ENCODE assay signal across 8 cellular contexts in the genomic region with DNA sequence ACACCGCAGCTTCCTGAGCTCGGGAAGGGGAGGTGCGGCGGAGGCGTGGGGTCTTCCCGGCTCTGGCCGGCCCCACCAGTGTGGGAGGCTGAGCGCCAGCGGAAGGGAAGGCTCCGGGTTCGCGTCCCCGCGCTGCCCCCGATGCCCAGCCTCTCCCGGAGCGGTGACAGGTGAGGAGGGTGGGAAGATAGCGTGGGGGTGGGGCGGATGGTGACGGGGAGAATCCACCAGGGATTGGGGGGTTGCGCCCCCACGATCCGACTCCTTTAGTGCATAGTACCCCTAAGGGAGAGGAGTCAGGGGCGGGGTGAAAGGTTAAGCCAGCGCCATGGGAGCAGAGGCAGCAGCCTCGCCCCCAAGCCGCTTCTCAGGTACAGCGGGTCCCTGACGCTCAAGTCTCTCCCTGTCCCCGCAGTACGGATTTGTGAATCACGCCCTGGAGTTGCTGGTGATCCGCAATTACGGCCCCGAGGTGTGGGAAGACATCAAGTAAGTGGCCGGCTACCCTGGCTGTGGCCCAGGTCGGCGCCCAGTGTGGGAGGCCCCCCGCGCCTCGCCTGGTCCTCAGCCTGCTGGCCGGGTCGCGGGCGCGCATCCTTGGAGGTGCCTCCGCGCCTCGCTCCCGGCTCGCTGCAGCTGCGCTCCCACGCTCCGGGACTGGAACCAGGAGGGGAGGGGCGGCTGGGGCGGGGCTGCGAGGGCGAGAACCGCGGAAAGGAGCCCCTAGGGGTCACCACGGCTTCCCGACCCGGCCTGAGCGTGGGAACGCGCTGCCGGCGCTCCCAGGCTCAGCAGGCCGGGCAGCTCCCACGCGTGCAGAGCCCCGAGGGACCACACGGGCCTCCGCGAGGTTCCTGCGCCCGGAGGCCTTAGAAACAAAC. TPM values are rescaled to one million over a fixed set of nuclear protein-coding genes. Genes with fewer than 3 reads are reported as not detected.
DNase-seq lines count a peak whose midpoint lies in the region; ATAC-seq, FAIRE-seq and TF ChIP-seq lines count a peak whose summit lies in the region.

No MANE protein-coding gene starts in this region.

- TF ChIP-seq EP300 in GM12878 (IDR thresholded peaks at IDR 0.05; ENCODE audit: borderline replicate concordance in 1 of 2, control insufficient read depth in 1 of 2, low read depth in 2 of 2, low read length in 2 of 2) = no peak

- ATAC-seq in GM21717 (IDR thresholded peaks at IDR 0.05; ENCODE audit: unreplicated experiment) (peak; percentile 13), GM12878 (peak; percentile 43), HG02571 (IDR thresholded peaks at IDR 0.05; ENCODE audit: unreplicated experiment) (no peak)

- H3K4me3 ChIP-seq in GM12878 = no peak overlapping the region
- H3K4me3 ChIP-seq in iPS-20b (ENCODE audit: low read length) = peak overlapping the region; percentile 72
- peak overlapping the region; percentile 57 for H3K4me3 ChIP-seq in skeletal muscle cell (ENCODE audit: low read depth, low read length)

- H3K9me3 ChIP-seq in GM12878 (replicated peaks; ENCODE audit: control insufficient read depth, insufficient read depth, low read length) (no peaks in the 10 kb centered on the region; the same call in 2 of the 3 replicates), iPS-20b (ENCODE audit: insufficient read depth, low read depth, low read length) (no peaks in the 10 kb centered on the region)

- intact Hi-C loops in GM12878 (cut with micrococcal nuclease; ENCODE audit: unreplicated experiment) = loop anchor here (5.0 kb wide), 2 partner anchors 57 to 92 kb away; a partner anchor contains a TSS

- no peak overlapping the region for H3K27ac ChIP-seq in GM12878 (ENCODE audit: control insufficient read depth, insufficient read depth)
- no peak overlapping the region for H3K27ac ChIP-seq in iPS-20b (ENCODE audit: low read length)

- no peaks in the 10 kb centered on the region for H4K20me1 ChIP-seq in GM12878 (ENCODE audit: control insufficient read depth, insufficient read depth)

- CTCF ChIA-PET in GM12878 (lab: Yijun Ruan, JAX) = interaction anchor here (0.7 to 3.6 kb wide), 16 partner anchors 10 to 231 kb away, joined by 3 to 14 read pairs (median 6); a partner anchor contains a TSS

- no peak for TF ChIP-seq POLR2A in GM12878 (IDR thresholded peaks at IDR 0.05; ENCODE audit: low read depth, low read length)

- SMC1A ChIA-PET in GM12878 (lab: Charles Lee; ENCODE audit: uncharacterized antibody, unreplicated experiment) = interaction anchor here (0.6 to 4.2 kb wide), 25 partner anchors 10 to 317 kb away, joined by 3 to 22 read pairs (median 5); a partner anchor contains a TSS

- no peak for FAIRE-seq in GM12878 (lab: Jason Lieb, UNC)

- H3K9ac ChIP-seq in GM12878 (ENCODE audit: control insufficient read depth, insufficient read depth, low read length) (no peak overlapping the region), iPS-20b (ENCODE audit: low read depth, low read length) (no peak overlapping the region; the same call in 1 of the 2 replicates)

- POLR2A ChIA-PET in GM12878 (lab: Charles Lee) = interaction anchor here (0.8 to 3.1 kb wide), 19 partner anchors 7 to 231 kb away, joined by 3 to 18 read pairs (median 5); a partner anchor contains a TSS

- TF ChIP-seq RAD21 in GM12878 (IDR thresholded peaks at IDR 0.05; ENCODE audit: insufficient read depth, low read depth, low read length) = no peak

- in situ Hi-C loops in G401 (cut with HindIII; ENCODE audit: low sequenced_read_pairs) = no loop called here
- in situ Hi-C loops in GM12878 (cut with MboI) = no loop called here

- RAD21 ChIA-PET in GM12878 (lab: Charles Lee; ENCODE audit: unreplicated experiment) = interaction anchor here (0.8 to 3.8 kb wide), 21 partner anchors 9 to 316 kb away, joined by 3 to 55 read pairs (median 6); a partner anchor contains a TSS

- H3K27me3 ChIP-seq in GM12878 (replicated peaks in 1 of 2; ENCODE audit: control insufficient read depth in 2 of 2, insufficient read depth in 2 of 2, low read length in 1 of 2) (peaks cover 0 to 7% of the 10 kb centered on the region in 2 experiments; a peak in 2 of 4 replicates), iPS-20b (ENCODE audit: insufficient read depth, low read length) (peaks cover 32% of the 10 kb centered on the region)

- WGBS in GM12878 (ENCODE audit: insufficient coverage, insufficient replicate concordance, low lambda C conversion rate, missing lambda C conversion rate) = 13% methylated on average over 56 of the region's 77 CpGs

- H3K4me1 ChIP-seq in GM12878 (ENCODE audit: control insufficient read depth, insufficient read depth, low read length) (no peaks in the 10 kb centered on the region), iPS-20b (ENCODE audit: insufficient read depth, low read length) (peaks cover 2% of the 10 kb centered on the region; the same call in 1 of the 2 replicates)

- BruUV-seq in GM12878 (replicated peaks; lab: Mats Ljungman, UMichigan) = no TSS peak

- DNase-seq in G401 (ENCODE audit: low spot score) (peak; percentile 43), NCI-H1105 (lab: John Stamatoyannopoulos, UW) (peak; percentile 7), GM12878 (ENCODE audit: low read depth, low spot score) (no peak), skeletal muscle cell (ENCODE audit: low read depth) (no peak), DMS79 treated with DMSO at 0.1 percent for 48 hours (lab: John Stamatoyannopoulos, UW) (no peak)

- H3K4me2 ChIP-seq in GM12878 (ENCODE audit: control insufficient read depth, insufficient read depth) = peak overlapping the region; percentile 30; the same call in 1 of the 2 replicates

- 0 out of 6 replicates have a peak, but pooled peaks of 1 of the 3 experiments have one; percentile 1 for TF ChIP-seq CTCF in GM12878 (IDR thresholded peaks at IDR 0.05 in 2 of 3, conservative IDR thresholded peaks at IDR 0.05 in 1 of 3; ENCODE audit: control insufficient read depth in 2 of 3, extremely low read depth in 1 of 3, insufficient read depth in 1 of 3, low read depth in 3 of 3, low read length in 3 of 3)

- H3K36me3 ChIP-seq in GM12878 (ENCODE audit: control insufficient read depth in 2 of 2, insufficient read depth in 2 of 2, low read length in 1 of 2) (no peaks in the 10 kb centered on the region), iPS-20b (ENCODE audit: insufficient read depth, low read depth, low read length) (no peaks in the 10 kb centered on the region)

- no peaks in the 10 kb centered on the region for H3K79me2 ChIP-seq in GM12878 (ENCODE audit: control insufficient read depth, insufficient read depth, low read length)

- no peak overlapping the region for H2AFZ ChIP-seq in GM12878 (ENCODE audit: control insufficient read depth, low read depth, low read length)

TF ChIP-seq in GM12878, 131 proteins besides CTCF, POLR2A, EP300 and RAD21 (continues in another document):
- TF ChIP-seq, protein P1, sequence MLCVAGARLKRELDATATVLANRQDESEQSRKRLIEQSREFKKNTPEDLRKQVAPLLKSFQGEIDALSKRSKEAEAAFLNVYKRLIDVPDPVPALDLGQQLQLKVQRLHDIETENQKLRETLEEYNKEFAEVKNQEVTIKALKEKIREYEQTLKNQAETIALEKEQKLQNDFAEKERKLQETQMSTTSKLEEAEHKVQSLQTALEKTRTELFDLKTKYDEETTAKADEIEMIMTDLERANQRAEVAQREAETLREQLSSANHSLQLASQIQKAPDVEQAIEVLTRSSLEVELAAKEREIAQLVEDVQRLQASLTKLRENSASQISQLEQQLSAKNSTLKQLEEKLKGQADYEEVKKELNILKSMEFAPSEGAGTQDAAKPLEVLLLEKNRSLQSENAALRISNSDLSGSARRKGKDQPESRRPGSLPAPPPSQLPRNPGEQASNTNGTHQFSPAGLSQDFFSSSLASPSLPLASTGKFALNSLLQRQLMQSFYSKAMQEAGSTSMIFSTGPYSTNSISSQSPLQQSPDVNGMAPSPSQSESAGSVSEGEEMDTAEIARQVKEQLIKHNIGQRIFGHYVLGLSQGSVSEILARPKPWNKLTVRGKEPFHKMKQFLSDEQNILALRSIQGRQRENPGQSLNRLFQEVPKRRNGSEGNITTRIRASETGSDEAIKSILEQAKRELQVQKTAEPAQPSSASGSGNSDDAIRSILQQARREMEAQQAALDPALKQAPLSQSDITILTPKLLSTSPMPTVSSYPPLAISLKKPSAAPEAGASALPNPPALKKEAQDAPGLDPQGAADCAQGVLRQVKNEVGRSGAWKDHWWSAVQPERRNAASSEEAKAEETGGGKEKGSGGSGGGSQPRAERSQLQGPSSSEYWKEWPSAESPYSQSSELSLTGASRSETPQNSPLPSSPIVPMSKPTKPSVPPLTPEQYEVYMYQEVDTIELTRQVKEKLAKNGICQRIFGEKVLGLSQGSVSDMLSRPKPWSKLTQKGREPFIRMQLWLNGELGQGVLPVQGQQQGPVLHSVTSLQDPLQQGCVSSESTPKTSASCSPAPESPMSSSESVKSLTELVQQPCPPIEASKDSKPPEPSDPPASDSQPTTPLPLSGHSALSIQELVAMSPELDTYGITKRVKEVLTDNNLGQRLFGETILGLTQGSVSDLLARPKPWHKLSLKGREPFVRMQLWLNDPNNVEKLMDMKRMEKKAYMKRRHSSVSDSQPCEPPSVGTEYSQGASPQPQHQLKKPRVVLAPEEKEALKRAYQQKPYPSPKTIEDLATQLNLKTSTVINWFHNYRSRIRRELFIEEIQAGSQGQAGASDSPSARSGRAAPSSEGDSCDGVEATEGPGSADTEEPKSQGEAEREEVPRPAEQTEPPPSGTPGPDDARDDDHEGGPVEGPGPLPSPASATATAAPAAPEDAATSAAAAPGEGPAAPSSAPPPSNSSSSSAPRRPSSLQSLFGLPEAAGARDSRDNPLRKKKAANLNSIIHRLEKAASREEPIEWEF (IDR thresholded peaks at IDR 0.05; ENCODE audit: insufficient replicate concordance, low read depth, low read length) = peak; percentile 95

RNA-seq across cellular contexts. Expression of a gene that starts 0.8 kb away (rescaled TPM):
- 34.4 and 37.3 TPM in 2 replicates for total RNA-seq in G401 (2014; rRNA removed; shearing (Covaris generic))
- 72.4 and 76.1 TPM in 2 replicates for total RNA-seq in GM12878 (2013; cell fraction: nucleolus; rRNA removed)
- total RNA-seq in GM12878 (2014; rRNA removed) (0.98 and 1.2 TPM in 2 replicates), GM12878 (2014; rRNA removed; fragmentation: Illumina TruSeq; extraction: Trizol) (1.5 and 1.7 TPM in 2 replicates), GM12878 (2021) (0.90 and 0.98 TPM in 2 replicates)
- polyA plus RNA-seq in GM12878 (2011; ENCODE audit: low read depth) = 0.92 TPM
- polyA plus RNA-seq in GM12878 (2011; rRNA removed) (38.5 and 43.9 TPM in 2 replicates), GM12878 (2014; fragmentation: Illumina TruSeq; extraction: Trizol) (2.1 and 3.6 TPM in 2 replicates), GM12878 (2014; fragmentation: Nextera tagmentation; extraction: Ambion mirVana) (1 to 10 TPM in 1 of 2 experiments, under 1 TPM in 1; 0.60 to 1.1 TPM), GM12878 (2014; rRNA removed) (0.77 and 1.0 TPM in 2 replicates), GM12878 (2016; fragmentation: Nextera tagmentation; extraction: Ambion mirVana) (1 to 10 TPM; 2.1 to 3.0 TPM)
- polyA plus RNA-seq in GM12878 (2011; cell fraction: cytosol; rRNA removed) = 20.0 and 24.0 TPM in 2 replicates
- 24.7 and 33.3 TPM in 2 replicates for polyA plus RNA-seq in GM12878 (2011; cell fraction: nucleus; rRNA removed)
- polyA plus RNA-seq in GM12878 (2012) = 1.2 and 1.9 TPM in 2 replicates
- polyA minus RNA-seq in GM12878 (2011; rRNA and poly(A)+ RNA removed) = 31.7 and 50.3 TPM in 2 replicates
- 12.6 and 14.8 TPM in 2 replicates for polyA minus RNA-seq in GM12878 (2011; cell fraction: cytosol; rRNA and poly(A)+ RNA removed)
- polyA minus RNA-seq in GM12878 (2011; cell fraction: nucleus; rRNA and poly(A)+ RNA removed) = 13.0 and 13.1 TPM in 2 replicates

Comparison
In these comparisons a context has a peak if more than half of its experiments do, and no peak if none do; other contexts are left out.
1. DNase-seq: peak in G401 (single experiment) and NCI-H1105 (single experiment); none in GM12878 (single experiment), skeletal muscle cell (single experiment) and DMS79 treated with DMSO at 0.1 percent for 48 hours (single experiment).